ENCODE assay signal across 8 cellular contexts in the genomic region with DNA sequence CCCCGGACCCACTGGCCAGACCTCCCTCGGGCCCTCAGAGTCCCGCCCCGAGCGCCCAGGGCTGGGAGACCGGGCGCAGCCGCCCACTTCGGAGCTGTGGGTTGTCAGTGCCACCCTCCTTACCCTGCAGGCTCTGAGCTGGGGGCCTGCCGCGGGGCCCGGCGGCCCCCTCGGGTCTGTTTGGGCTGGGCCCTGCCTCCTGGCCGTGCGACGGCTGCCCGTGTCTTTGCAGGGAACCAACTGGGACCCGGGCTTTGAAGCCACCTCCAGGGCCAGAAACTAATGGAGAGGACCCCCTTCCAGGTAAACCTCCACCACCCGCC. TPM values are rescaled to one million over a fixed set of nuclear protein-coding genes. Genes with fewer than 3 reads are reported as not detected.
DNase-seq lines count a peak whose midpoint lies in the region; ATAC-seq and TF ChIP-seq lines count a peak whose summit lies in the region.

No MANE protein-coding gene starts in this region.

- WGBS in SK-N-SH (ENCODE audit: low lambda C conversion rate) = 7% methylated on average over 6 of the region's 20 CpGs
- WGBS in right cardiac atrium = 5% methylated on average over 20 of the region's 20 CpGs

- intact Hi-C loops in right cardiac atrium (cut with DNase I) = loop anchor here in 1 of 4 donors (1.0 kb wide), 1 partner anchor 14 kb away; no protein-coding TSS in a partner anchor

- H3F3A ChIP-seq in SK-N-SH (replicated peaks; ENCODE audit: insufficient read depth) = peaks cover 19% of the 10 kb centered on the region

- peak overlapping the region; percentile 60; the same call in 1 of the 2 replicates for H3K9ac ChIP-seq in SK-N-SH
- H3K9ac ChIP-seq in SK-N-MC (ENCODE audit: insufficient read length) = peak overlapping the region; percentile 82

- H3K27ac ChIP-seq in SK-N-SH (ENCODE audit: low read depth in 2 of 2, low read length in 1 of 2) (peak overlapping the region in 1 of 2 experiments; percentile 47; a peak in 2 of 4 replicates), SK-N-MC (no peak overlapping the region), right cardiac atrium (ENCODE audit: low read length) (no peak overlapping the region)

- H3K4me1 ChIP-seq in SK-N-SH (ENCODE audit: control insufficient read depth in 1 of 2, insufficient read depth in 2 of 2, low read depth in 1 of 2, low read length in 1 of 2) = peaks cover 9 to 24% of the 10 kb centered on the region in 2 experiments; a peak in 2 of 4 replicates
- no peaks in the 10 kb centered on the region for H3K4me1 ChIP-seq in right cardiac atrium (ENCODE audit: control insufficient read depth, insufficient read depth, low read length)

- TF ChIP-seq RAD21 in SK-N-SH (IDR thresholded peaks at IDR 0.05; ENCODE audit: low read length) = no peak

- CTCF ChIA-PET in SK-N-SH (lab: Yijun Ruan, JAX) = interaction anchor here (0.6 to 4.8 kb wide), 9 partner anchors 9 to 120 kb away, joined by 3 to 27 read pairs (median 3); partner anchors contain the start of genes ABCA3 and TBC1D24

- ATAC-seq in SK-N-SH treated with all-trans-retinoic acid at 6 μM for 48 hours = no peak
- ATAC-seq in right cardiac atrium = no peak
- ATAC-seq in stimulated activated naive CD8-positive, alpha-beta T cell treated with anti-CD3 and anti-CD28 coated beads, Interleukin-15, amount 100 ng/mL, for 72 hours = no peak
- no peak for ATAC-seq in HG02884 (IDR thresholded peaks at IDR 0.05; ENCODE audit: unreplicated experiment)

- no peaks in the 10 kb centered on the region for H3K9me2 ChIP-seq in SK-N-SH

- H3K4me2 ChIP-seq in SK-N-SH = peak overlapping the region; percentile 96

- H3K36me3 ChIP-seq in SK-N-SH (replicated peaks in 1 of 2; ENCODE audit: control insufficient read depth in 1 of 2, insufficient read depth in 2 of 2, low read length in 1 of 2) (peaks cover 0 to 14% of the 10 kb centered on the region in 2 experiments), SK-N-MC (ENCODE audit: insufficient read depth, low read length) (peaks cover 30% of the 10 kb centered on the region; the same call in 1 of the 2 replicates)

- H3K27ac Mint-ChIP-seq in stimulated activated naive CD8-positive, alpha-beta T cell treated with anti-CD3 and anti-CD28 coated beads, Interleukin-15, amount 100 ng/mL, for 72 hours = no peak overlapping the region

- TF ChIP-seq CTCF in SK-N-SH (IDR thresholded peaks at IDR 0.05) = no peak

- H3K27me3 ChIP-seq in SK-N-SH (ENCODE audit: insufficient read depth) (no peaks in the 10 kb centered on the region), right cardiac atrium (ENCODE audit: control insufficient read depth, insufficient read depth) (no peaks in the 10 kb centered on the region)

- POLR2A ChIA-PET in SK-N-SH (lab: Yijun Ruan, JAX) = interaction anchor here (1.8 to 2.0 kb wide), 2 partner anchors 9 to 23 kb away, joined by 5 to 19 read pairs; no protein-coding TSS in a partner anchor

- no peak for TF ChIP-seq EP300 in SK-N-SH (IDR thresholded peaks at IDR 0.05; ENCODE audit: borderline replicate concordance in 1 of 2, low read depth in 1 of 2, low read length in 1 of 2)

- no peaks in the 10 kb centered on the region for H3K9me3 Mint-ChIP-seq in stimulated activated naive CD8-positive, alpha-beta T cell treated with anti-CD3 and anti-CD28 coated beads, Interleukin-15, amount 100 ng/mL, for 72 hours

- H3K9me3 ChIP-seq in SK-N-SH (no peaks in the 10 kb centered on the region), SK-N-MC (ENCODE audit: low read depth, low read length) (no peaks in the 10 kb centered on the region), right cardiac atrium (ENCODE audit: control insufficient read depth, low read length) (no peaks in the 10 kb centered on the region)

- H3K79me2 ChIP-seq in SK-N-SH (ENCODE audit: insufficient read depth) = peaks cover 14% of the 10 kb centered on the region; the same call in 1 of the 2 replicates

- no peaks in the 10 kb centered on the region for H3K27me3 Mint-ChIP-seq in stimulated activated naive CD8-positive, alpha-beta T cell treated with anti-CD3 and anti-CD28 coated beads, Interleukin-15, amount 100 ng/mL, for 72 hours

- H4K20me1 ChIP-seq in SK-N-SH (ENCODE audit: insufficient read depth) = no peaks in the 10 kb centered on the region

- H2AFZ ChIP-seq in SK-N-SH (ENCODE audit: low read depth) = peak overlapping the region; percentile 65

- peaks cover 30% of the 10 kb centered on the region for H3K4me1 Mint-ChIP-seq in stimulated activated naive CD8-positive, alpha-beta T cell treated with anti-CD3 and anti-CD28 coated beads, Interleukin-15, amount 100 ng/mL, for 72 hours

- DNase-seq in SK-N-SH (no peak), SK-N-MC (ENCODE audit: low read depth, low spot score) (no peak), right cardiac atrium (no peak), NOMO-1 (lab: John Stamatoyannopoulos, UW; ENCODE audit: unreplicated experiment in 2 of 2) (no peak), HUDEP-2 (lab: John Stamatoyannopoulos, UW; ENCODE audit: unreplicated experiment in 76 of 76) (no peak)
- DNase-seq in stimulated activated naive CD8-positive, alpha-beta T cell treated with anti-CD3 and anti-CD28 coated beads, Interleukin-15, amount 100 ng/mL, for 72 hours = no peak

- H3K4me3 Mint-ChIP-seq in stimulated activated naive CD8-positive, alpha-beta T cell treated with anti-CD3 and anti-CD28 coated beads, Interleukin-15, amount 100 ng/mL, for 72 hours = peak overlapping the region; percentile 64 to 79

- H3K4me3 ChIP-seq in SK-N-SH (ENCODE audit: low read depth in 2 of 2, low read length in 1 of 2) (peak overlapping the region; percentile 66 to 71), SK-N-MC (peak overlapping the region; percentile 83), right cardiac atrium (ENCODE audit: low read length) (peak overlapping the region; percentile 20)

TF ChIP-seq in SK-N-SH, 30 proteins besides CTCF, POLR2A, EP300 and RAD21:
- no peak for TF ChIP-seq USF2 (IDR thresholded peaks at IDR 0.05; ENCODE audit: borderline replicate concordance, low read depth, low read length)
- no peak for TF ChIP-seq YY1 (IDR thresholded peaks at IDR 0.05; ENCODE audit: low read depth)
- no peak for TF ChIP-seq RCOR1 (IDR thresholded peaks at IDR 0.05; ENCODE audit: low read length)
- no peak for TF ChIP-seq FOSL2 (IDR thresholded peaks at IDR 0.05; ENCODE audit: borderline replicate concordance, low read depth)
- TF ChIP-seq RFX5 (IDR thresholded peaks at IDR 0.05; ENCODE audit: low read length) = no peak
- TF ChIP-seq CHD2 (IDR thresholded peaks at IDR 0.05; ENCODE audit: low read length, partially characterized antibody) = no peak
- TF ChIP-seq MXI1 (IDR thresholded peaks at IDR 0.05; ENCODE audit: low read depth, low read length) = no peak

TF ChIP-seq in SK-N-SH treated with all-trans-retinoic acid at 6 μM for 48 hours, 23 proteins besides CTCF, POLR2A, EP300 and RAD21 (continues in another document):
- no peak for TF ChIP-seq POU6F1 (CRISPR knock-in tag; IDR thresholded peaks at IDR 0.05; ENCODE audit: borderline replicate concordance, low read depth)
- no peak for TF ChIP-seq CSDC2 (CRISPR knock-in tag; IDR thresholded peaks at IDR 0.05)
- no peak for TF ChIP-seq TOX (CRISPR knock-in tag; IDR thresholded peaks at IDR 0.05; ENCODE audit: borderline replicate concordance)
- TF ChIP-seq PPARA (CRISPR knock-in tag; IDR thresholded peaks at IDR 0.05; ENCODE audit: borderline replicate concordance) = no peak
- no peak for TF ChIP-seq BACH2 (CRISPR knock-in tag; IDR thresholded peaks at IDR 0.05; ENCODE audit: borderline replicate concordance)
- TF ChIP-seq ZNF70 (CRISPR knock-in tag; IDR thresholded peaks at IDR 0.05) = no peak
- TF ChIP-seq TCF4 (CRISPR knock-in tag; IDR thresholded peaks at IDR 0.05; ENCODE audit: borderline replicate concordance) = no peak
- no peak for TF ChIP-seq ESRRG (CRISPR knock-in tag; IDR thresholded peaks at IDR 0.05)
- no peak for TF ChIP-seq ISL1 (CRISPR knock-in tag; IDR thresholded peaks at IDR 0.05)
- no peak for TF ChIP-seq ARNTL (CRISPR knock-in tag; IDR thresholded peaks at IDR 0.05; ENCODE audit: borderline replicate concordance, low read depth)
- no peak for TF ChIP-seq OSR1 (CRISPR knock-in tag; IDR thresholded peaks at IDR 0.05)

RNA-seq across cellular contexts. Expression of gene TEDC2, which starts 0.4 kb away (rescaled TPM):
- polyA plus RNA-seq in SK-N-SH (2012; rRNA removed) (15.6 and 16.5 TPM in 2 replicates), right cardiac atrium (1.5 TPM)
- polyA plus RNA-seq in SK-N-SH (2012; cell fraction: cytosol; rRNA removed) = 4.8 and 8.5 TPM in 2 replicates
- polyA plus RNA-seq in SK-N-SH (2012; cell fraction: nucleus; rRNA removed) = 58.5 and 87.2 TPM in 2 replicates
- 1 to 10 TPM in 2 of 4 donors, under 1 TPM in 2; 0.58 to 2.2 (median 1.2) TPM for total RNA-seq in right cardiac atrium

RNA-seq across cellular contexts. Expression of gene NTN3, which starts 10.7 kb away (rescaled TPM):
- polyA plus RNA-seq in SK-N-SH (2012; rRNA removed) (0.26 and 0.28 TPM in 2 replicates), right cardiac atrium (0.59 TPM)
- 0.10 and 0.29 TPM in 2 replicates for polyA plus RNA-seq in SK-N-SH (2012; cell fraction: cytosol; rRNA removed)
- 0.56 and 1.4 TPM in 2 replicates for polyA plus RNA-seq in SK-N-SH (2012; cell fraction: nucleus; rRNA removed)
- 1 to 10 TPM in 2 of 4 donors, under 1 TPM in 2; 0.50 to 1.8 (median 0.90) TPM for total RNA-seq in right cardiac atrium

RNA-seq across cellular contexts. Expression of gene TBC1D24, which starts 14.6 kb away (rescaled TPM):
- polyA plus RNA-seq in SK-N-SH (2012; rRNA removed) (5.6 and 6.7 TPM in 2 replicates), right cardiac atrium (5.7 TPM)
- 2.7 and 3.9 TPM in 2 replicates for polyA plus RNA-seq in SK-N-SH (2012; cell fraction: cytosol; rRNA removed)
- polyA plus RNA-seq in SK-N-SH (2012; cell fraction: nucleus; rRNA removed) = 18.3 and 20.6 TPM in 2 replicates
- 10 to 100 TPM; 11.6 to 15.5 (median 13.0) TPM for total RNA-seq in right cardiac atrium

RNA-seq across cellular contexts. Expression of gene CCNF, which starts 31.1 kb away (rescaled TPM):
- polyA plus RNA-seq in SK-N-SH (2012; rRNA removed) (3.8 and 4.6 TPM in 2 replicates), right cardiac atrium (0.70 TPM)
- polyA plus RNA-seq in SK-N-SH (2012; cell fraction: cytosol; rRNA removed) = 2.5 and 3.5 TPM in 2 replicates
- 10.2 and 14.5 TPM in 2 replicates for polyA plus RNA-seq in SK-N-SH (2012; cell fraction: nucleus; rRNA removed)
- total RNA-seq in right cardiac atrium = 1 to 10 TPM in 3 of 4 donors, under 1 TPM in 1; 0.78 to 1.9 (median 1.5) TPM

RNA-seq across cellular contexts. Expression of gene ATP6V0C, which starts 53.4 kb away (rescaled TPM):
- 30.2 and 80.1 TPM in 2 replicates for polyA plus RNA-seq in SK-N-SH (2012; rRNA removed)
- 61.1 and 88.7 TPM in 2 replicates for polyA plus RNA-seq in SK-N-SH (2012; cell fraction: cytosol; rRNA removed)
- 73.3 and 99.4 TPM in 2 replicates for polyA plus RNA-seq in SK-N-SH (2012; cell fraction: nucleus; rRNA removed)
- total RNA-seq in right cardiac atrium = 100 to 1,000 TPM; 153 to 180 (median 179) TPM
- 206 TPM for polyA plus RNA-seq in right cardiac atrium

Comparison
In these comparisons a context has a peak if more than half of its experiments do, and no peak if none do; other contexts are left out.
1. H3K4me3 ChIP-seq: peak in every context shown above with its lines; median percentile 83 in SK-N-MC; 68 in SK-N-SH; 20 in right cardiac atrium.